8 cellular contexts compared by ENCODE assay signal in the genomic region with DNA sequence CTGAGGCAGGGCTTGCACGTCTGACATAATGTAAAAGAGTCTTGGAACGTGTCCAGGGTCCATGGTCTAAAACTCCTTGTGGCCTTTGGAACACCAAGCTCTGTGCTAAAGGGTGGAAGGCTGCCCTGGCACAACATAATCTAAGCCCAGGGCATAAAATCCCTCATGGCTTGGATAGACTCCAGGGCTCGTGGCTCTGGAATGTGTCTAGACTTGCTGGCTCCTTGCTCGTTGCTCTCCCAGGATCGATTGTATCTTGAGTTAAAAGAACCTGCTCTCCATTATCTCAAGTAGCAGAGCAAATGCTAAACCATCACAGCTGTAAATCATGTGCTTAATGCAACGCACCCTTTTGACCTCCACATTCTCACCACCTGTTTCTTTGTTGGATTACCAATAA. TPM values are rescaled to one million over a fixed set of nuclear protein-coding genes. Genes with fewer than 3 reads are reported as not detected.
DNase-seq lines count a peak whose midpoint lies in the region; ATAC-seq, FAIRE-seq and TF ChIP-seq lines count a peak whose summit lies in the region.
"Not testable (repeated sequence)": the region's sequence is repeated elsewhere in the genome, so short reads cannot be mapped to it uniquely, and the experiment has no call there.

No MANE protein-coding gene starts in this region.

- H3K79me2 ChIP-seq in astrocyte (ENCODE audit: insufficient read depth, low read length): not testable (repeated sequence)

- DNase-seq in EL (peak; percentile 44), NCI-H2029 (lab: John Stamatoyannopoulos, UW) (peak; percentile 39), Peyer's patch (peak in 2 of 3 donors; percentile 74 to 87), astrocyte (ENCODE audit: low read depth) (peak; percentile 60), epithelial cell of esophagus (ENCODE audit: low read depth) (peak; percentile 52), left colon (peak; percentile 52 to 53), pancreas (peak in 4 of 6 donors; percentile 20 to 50 (median 42)), ureter (ENCODE audit: low spot score) (peak; percentile 46)

- H3K4me1 ChIP-seq in Peyer's patch (peaks cover 0 to 37% (median 8%) of the 10 kb centered on the region in 4 donors), astrocyte (ENCODE audit: insufficient read depth, low read length) (peaks cover 27% of the 10 kb centered on the region)
- H3K4me1 ChIP-seq in pancreas: not testable (repeated sequence)

- H3K36me3 ChIP-seq in Peyer's patch; astrocyte (ENCODE audit: insufficient read depth, low read length); pancreas: not testable (repeated sequence)

- intact Hi-C loops in left colon (cut with DNase I, micrococcal nuclease); pancreas (cut with DNase I): not testable (repeated sequence)

- not testable (repeated sequence) for H3K4me2 ChIP-seq in astrocyte (ENCODE audit: low read length)

- H3K9me3 Mint-ChIP-seq in astrocyte (ENCODE audit: unreplicated experiment): not testable (repeated sequence)

- not testable (repeated sequence) for H2AFZ ChIP-seq in astrocyte (ENCODE audit: low read depth, low read length)

- TF ChIP-seq POLR2A in Peyer's patch (IDR thresholded peaks at IDR 0.05): not testable (repeated sequence)

- H3K27ac ChIP-seq in Peyer's patch: peak overlapping the region in 2 of 4 donors; percentile 46 to 61
- H3K27ac ChIP-seq in astrocyte (ENCODE audit: low read depth, low read length); pancreas: not testable (repeated sequence)

- peak overlapping the region; percentile 6 for H3K4me3 Mint-ChIP-seq in astrocyte (ENCODE audit: unreplicated experiment)

- WGBS in pancreas, 2 donors: 13 to 21% methylated on average over 6 of the region's 6 CpGs

- not testable (repeated sequence) for H4K20me1 ChIP-seq in astrocyte (ENCODE audit: insufficient read depth, low read length)

- FAIRE-seq in astrocyte (lab: Jason Lieb, UNC); pancreas (lab: Jason Lieb, UNC): not testable (repeated sequence)

- H3K9ac ChIP-seq in astrocyte (ENCODE audit: low read length): not testable (repeated sequence)

- ATAC-seq in left colon: peak; percentile 57
- not testable (repeated sequence) for ATAC-seq in pancreas

- not testable (repeated sequence) for TF ChIP-seq CTCF in Peyer's patch (IDR thresholded peaks at IDR 0.05); astrocyte (IDR thresholded peaks at IDR 0.05; ENCODE audit: insufficient read depth, low read depth, low read length); epithelial cell of esophagus (IDR thresholded peaks at IDR 0.05; ENCODE audit: insufficient read depth, low read depth, low read length, missing control alignments); pancreas (IDR thresholded peaks at IDR 0.05)

- H3K36me3 Mint-ChIP-seq in astrocyte (ENCODE audit: low read depth, unreplicated experiment): not testable (repeated sequence)

- H3K4me3 ChIP-seq in Peyer's patch; astrocyte (ENCODE audit: insufficient read depth, low read depth, low read length); epithelial cell of esophagus (ENCODE audit: low read length); pancreas: not testable (repeated sequence)

- H3K27ac Mint-ChIP-seq in astrocyte (ENCODE audit: unreplicated experiment): peak overlapping the region; percentile 48

- H3K9me3 ChIP-seq in Peyer's patch; astrocyte (ENCODE audit: insufficient read depth, low read depth, low read length); pancreas: not testable (repeated sequence)

- H3K4me1 Mint-ChIP-seq in astrocyte (ENCODE audit: low read depth, unreplicated experiment): peaks cover 25% of the 10 kb centered on the region

- H3K27me3 ChIP-seq in Peyer's patch; astrocyte (ENCODE audit: insufficient read depth, low read length); pancreas: not testable (repeated sequence)

- not testable (repeated sequence) for H3K27me3 Mint-ChIP-seq in astrocyte (ENCODE audit: low read depth, unreplicated experiment)

RNA-seq across cellular contexts. Expression of a gene that starts 31.7 kb away (rescaled TPM):
- 10 to 100 TPM; 12.8 to 64.4 (median 16.0) TPM for total RNA-seq in Peyer's patch
- total RNA-seq in astrocyte: 25.2 and 27.5 TPM in 2 replicates
- 10 to 100 TPM in 1 of 2 donors, 1 to 10 TPM in 1; 7.6 to 12.1 TPM for total RNA-seq in left colon
- 1 to 10 TPM; 2.8 to 9.4 (median 5.6) TPM for total RNA-seq in pancreas
- polyA plus RNA-seq in pancreas: 1 to 10 TPM; 6.7 to 9.8 TPM
- 68.0 TPM for total RNA-seq in ureter
